26 cellular contexts compared by ENCODE assay signal in the genomic region with DNA sequence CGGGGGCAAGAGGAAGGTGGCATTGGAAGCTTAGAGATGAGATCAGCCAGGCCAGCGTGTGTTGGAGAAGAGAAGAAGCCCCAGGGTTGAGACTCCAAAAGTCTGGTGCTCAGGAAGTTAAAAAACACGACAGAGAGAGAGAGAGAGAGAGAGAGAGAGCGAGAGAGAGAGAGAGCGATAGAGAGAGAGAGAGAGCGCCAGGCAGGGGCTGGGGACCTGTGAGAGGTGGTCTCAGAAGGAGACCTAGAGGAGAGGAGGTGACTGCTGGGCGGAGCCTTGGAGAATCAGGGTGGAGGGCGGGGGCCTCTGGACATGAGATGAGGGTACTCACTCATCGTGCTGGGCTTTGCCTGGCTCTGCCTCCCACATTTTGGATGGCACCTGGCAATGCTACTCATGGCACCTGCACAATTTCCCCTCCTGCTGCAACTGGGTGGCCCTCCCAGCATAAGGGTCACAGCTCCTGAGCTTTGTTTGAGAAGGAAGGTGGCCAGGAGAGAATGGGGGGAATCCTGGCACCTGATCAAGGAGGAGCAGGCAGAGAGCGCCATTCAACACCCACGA. TPM values are rescaled to one million over a fixed set of nuclear protein-coding genes. Genes with fewer than 3 reads are reported as not detected.
A peak's percentile ranks its signal among the peaks of the same experiment; 100 is the strongest.
DNase-seq lines count a peak whose midpoint lies in the region; ATAC-seq and TF ChIP-seq lines count a peak whose summit lies in the region.
"Had no signal": no experiment of that assay in that cellular context is flagged by ENCODE, and none has a peak within 500 bp of the region (broad histone marks: within the 10 kb centered on the region; RNA-seq: fewer than 3 reads in every experiment).

No MANE protein-coding gene starts in this region.

- no peak for TF ChIP-seq CTCF in CD8-positive, alpha-beta T cell (IDR thresholded peaks at IDR 0.05)
- no peak for TF ChIP-seq CTCF in IMR-90 (conservative IDR thresholded peaks at IDR 0.05; ENCODE audit: low read depth, low read length)
- TF ChIP-seq CTCF in endodermal cell (conservative IDR thresholded peaks at IDR 0.05), result no peak

- H4K91ac ChIP-seq in IMR-90 (ENCODE audit: insufficient read depth, low read depth, low read length), result no peak overlapping the region

- no peak for TF ChIP-seq POLR2A in IMR-90 (IDR thresholded peaks at IDR 0.05; ENCODE audit: low read depth, low read length)

- peaks cover 2% of the 10 kb centered on the region for H3K4me1 Mint-ChIP-seq in CD8-positive, alpha-beta T cell (ENCODE audit: low read depth)
- H3K4me1 Mint-ChIP-seq in endodermal cell, result peaks cover 53% of the 10 kb centered on the region
- peaks cover 0 to 2% of the 10 kb centered on the region in 2 donors for H3K4me1 Mint-ChIP-seq in stimulated activated naive B cell treated with anti-CD40 and anti-IgM and Interleukin-4, amounts not matched to agents 10 μg/mL and 1 μg/mL and 100 μg/mL, for 72 hours
- H3K4me1 Mint-ChIP-seq: activated B cell treated with CpG ODN at 0.5 μM for 24 hours; activated CD4-positive, alpha-beta T cell treated with anti-CD3 and anti-CD28 coated beads, Interleukin-2, amount 10 ng/mL, durations not matched to agents 7 days and 5 days; activated naive CD8-positive, alpha-beta T cell treated with anti-CD3 and anti-CD28 coated beads, Interleukin-2, amount 10 ng/mL, durations not matched to agents 7 days and 5 days; B cell; T-cell had no signal

- H3K27me3 Mint-ChIP-seq in CD8-positive, alpha-beta T cell (ENCODE audit: low read depth), result peaks cover 2% of the 10 kb centered on the region
- H3K27me3 Mint-ChIP-seq in endodermal cell (ENCODE audit: insufficient read depth), result no peaks in the 10 kb centered on the region
- peaks cover 0 to 8% of the 10 kb centered on the region in 2 donors for H3K27me3 Mint-ChIP-seq in stimulated activated naive B cell treated with anti-CD40 and anti-IgM and Interleukin-4, amounts not matched to agents 10 μg/mL and 1 μg/mL and 100 μg/mL, for 72 hours
- H3K27me3 Mint-ChIP-seq: activated B cell treated with CpG ODN at 0.5 μM for 24 hours had no signal

- peak overlapping the region; percentile 61 for H2AK9ac ChIP-seq in IMR-90 (replicated peaks; ENCODE audit: low read depth, low read length, poor library complexity)

- H3K36me3 ChIP-seq in CD8-positive, alpha-beta T cell (ENCODE audit: insufficient read depth, low read length), result no peaks in the 10 kb centered on the region
- H3K36me3 ChIP-seq in IMR-90 (ENCODE audit: control insufficient read depth, insufficient read depth, low read length) (no peaks in the 10 kb centered on the region), endodermal cell (ENCODE audit: control insufficient read depth, insufficient read depth, low read length) (no peaks in the 10 kb centered on the region)
- H3K36me3 ChIP-seq: HAP-1, SJSA1, thoracic aorta had no signal

- H3K36me3 Mint-ChIP-seq in CD8-positive, alpha-beta T cell, result no peaks in the 10 kb centered on the region
- H3K36me3 Mint-ChIP-seq in endodermal cell (ENCODE audit: low read depth), result no peaks in the 10 kb centered on the region
- H3K36me3 Mint-ChIP-seq in stimulated activated naive B cell treated with anti-CD40 and anti-IgM and Interleukin-4, amounts not matched to agents 10 μg/mL and 1 μg/mL and 100 μg/mL, for 72 hours, result peaks cover 0 to 2% of the 10 kb centered on the region in 2 donors
- H3K36me3 Mint-ChIP-seq: activated naive CD8-positive, alpha-beta T cell treated with anti-CD3 and anti-CD28 coated beads, Interleukin-2, amount 10 ng/mL, durations not matched to agents 7 days and 5 days; naive thymus-derived CD8-positive, alpha-beta T cell; T-cell had no signal

- TF ChIP-seq RAD21 in IMR-90 (IDR thresholded peaks at IDR 0.05; ENCODE audit: low read length), result no peak

- H2BK15ac ChIP-seq in IMR-90 (ENCODE audit: low read depth, low read length), result no peak overlapping the region

- H3K9ac ChIP-seq in IMR-90 (ENCODE audit: low read depth, low read length) (no peak overlapping the region), endodermal cell (ENCODE audit: extremely low read depth, low read length, poor library complexity, severe bottlenecking) (no peak overlapping the region)

- CTCF ChIA-PET in CD8-positive, alpha-beta T cell (lab: Charles Lee), result no interaction called here
- CTCF ChIA-PET in IMR-90 (lab: Yijun Ruan, JAX), result interaction anchor here (0.6 kb wide), 2 partner anchors 604 to 1081 kb away, joined by 3 to 5 read pairs; no protein-coding TSS in a partner anchor

- no peaks in the 10 kb centered on the region for H3K4me1 ChIP-seq in CD8-positive, alpha-beta T cell (ENCODE audit: insufficient read depth, low read length)
- peaks cover 5% of the 10 kb centered on the region; the same call in 1 of the 2 replicates for H3K4me1 ChIP-seq in IMR-90 (ENCODE audit: control insufficient read depth, insufficient read depth, low read length)
- peaks cover 20% of the 10 kb centered on the region for H3K4me1 ChIP-seq in endodermal cell (ENCODE audit: control insufficient read depth, insufficient read depth, low read length)
- H3K4me1 ChIP-seq: HAP-1, SJSA1 had no signal

- H4K8ac ChIP-seq in IMR-90 (ENCODE audit: low read depth in 2 of 2, low read length in 2 of 2), result no peak overlapping the region

- no peak for ATAC-seq in CD8-positive, alpha-beta T cell
- ATAC-seq in IMR-90 (ENCODE audit: low read depth), result no peak
- ATAC-seq in sciatic nerve, result peak; percentile 25
- ATAC-seq in HG03571 (IDR thresholded peaks at IDR 0.05; ENCODE audit: unreplicated experiment), result no peak
- no peak for ATAC-seq in GM21737 (IDR thresholded peaks at IDR 0.05; ENCODE audit: unreplicated experiment)
- no peak for ATAC-seq in stimulated activated naive B cell treated with anti-CD40 and anti-IgM and Interleukin-4, amounts not matched to agents 10 μg/mL and 1 μg/mL and 100 μg/mL, for 72 hours (replicated peaks)
- ATAC-seq: effector memory CD8-positive, alpha-beta T cell; naive thymus-derived CD8-positive, alpha-beta T cell; stimulated activated naive CD8-positive, alpha-beta T cell treated with anti-CD3 and anti-CD28 coated beads, Interleukin-15, Interleukin-2, amounts not matched to agents 100 U/mL and 50 U/mL, for 24 hours; T-cell had no signal

- H3K9me3 ChIP-seq in CD8-positive, alpha-beta T cell (ENCODE audit: low read length), result no peaks in the 10 kb centered on the region
- H3K9me3 ChIP-seq in IMR-90 (ENCODE audit: control insufficient read depth, insufficient read depth, low read length) (no peaks in the 10 kb centered on the region), endodermal cell (ENCODE audit: control insufficient read depth, low read length) (no peaks in the 10 kb centered on the region)
- H3K9me3 ChIP-seq: HAP-1, SJSA1, thoracic aorta had no signal

- H3K18ac ChIP-seq in IMR-90 (ENCODE audit: low read depth, low read length), result no peak overlapping the region

- H3K14ac ChIP-seq in IMR-90 (replicated peaks; ENCODE audit: low read depth, low read length), result no peak overlapping the region

- H3K27ac Mint-ChIP-seq in CD8-positive, alpha-beta T cell, result peak overlapping the region; percentile 45
- peak overlapping the region; percentile 43 for H3K27ac Mint-ChIP-seq in endodermal cell
- H3K27ac Mint-ChIP-seq in stimulated activated naive B cell treated with anti-CD40 and anti-IgM and Interleukin-4, amounts not matched to agents 10 μg/mL and 1 μg/mL and 100 μg/mL, for 72 hours, result no peak overlapping the region
- H3K27ac Mint-ChIP-seq: activated B cell treated with CpG ODN at 0.5 μM for 24 hours; activated CD4-positive, alpha-beta T cell treated with anti-CD3 and anti-CD28 coated beads, Interleukin-2, amount 10 ng/mL, durations not matched to agents 7 days and 5 days; B cell; effector memory CD8-positive, alpha-beta T cell; T-cell had no signal

- no peak overlapping the region for H3K56ac ChIP-seq in IMR-90 (ENCODE audit: extremely low read depth, insufficient read depth, low read length)

- WGBS in IMR-90 (ENCODE audit: extremely low coverage in 2 of 2, insufficient read length in 1 of 2), 2 experiments, result 52% methylated on average over 4 of the region's 11 CpGs; no CpG with 5 or more reads in 1 of the 2 experiments
- 85 to 88% methylated on average over 9 to 11 of the region's 11 CpGs for WGBS in endodermal cell (ENCODE audit: insufficient coverage in 1 of 2, insufficient read length in 1 of 2), 2 experiments

- dilution Hi-C loops in IMR-90 (cut with HindIII; ENCODE audit: low sequenced_read_pairs, unreplicated experiment), result no loop called here

- no peak overlapping the region for H3K4me2 ChIP-seq in IMR-90 (ENCODE audit: low read depth, low read length)

- 0 out of 2 replicates have a peak, but pooled peaks cover 7% of the 10 kb centered on the region for H3K9me1 ChIP-seq in IMR-90 (ENCODE audit: insufficient read depth, low read length)

- H3K4me3 ChIP-seq in CD8-positive, alpha-beta T cell (ENCODE audit: low read depth, low read length), result no peak overlapping the region
- no peak overlapping the region for H3K4me3 ChIP-seq in IMR-90 (ENCODE audit: insufficient read depth, low read depth, low read length)
- no peak overlapping the region for H3K4me3 ChIP-seq in endodermal cell (ENCODE audit: low read length)
- H3K4me3 ChIP-seq: coronary artery, HAP-1, SJSA1, thoracic aorta had no signal

- H3K79me1 ChIP-seq in IMR-90 (ENCODE audit: low read depth in 1 of 2, low read length in 2 of 2), result no peaks in the 10 kb centered on the region; a peak in 1 of 4 replicates

- H2BK5ac ChIP-seq in IMR-90 (ENCODE audit: low read depth, low read length, poor library complexity, severe bottlenecking), result no peak overlapping the region

- no TSS peak for BruUV-seq in IMR-90 (replicated peaks; lab: Mats Ljungman, UMichigan)

- H2BK120ac ChIP-seq in IMR-90 (ENCODE audit: low read depth, low read length), result no peak overlapping the region

- H3K4ac ChIP-seq in IMR-90 (ENCODE audit: low read depth, low read length), result no peak overlapping the region

- no peaks in the 10 kb centered on the region for H4K20me1 ChIP-seq in IMR-90 (ENCODE audit: insufficient read depth, low read length)

- no peak overlapping the region for H3K4me3 Mint-ChIP-seq in CD8-positive, alpha-beta T cell
- H3K4me3 Mint-ChIP-seq in endodermal cell, result no peak overlapping the region
- no peak overlapping the region for H3K4me3 Mint-ChIP-seq in stimulated activated naive B cell treated with anti-CD40 and anti-IgM and Interleukin-4, amounts not matched to agents 10 μg/mL and 1 μg/mL and 100 μg/mL, for 72 hours
- H3K4me3 Mint-ChIP-seq: activated B cell treated with CpG ODN at 0.5 μM for 24 hours; activated CD4-positive, alpha-beta T cell treated with anti-CD3 and anti-CD28 coated beads, Interleukin-2, amount 10 ng/mL, durations not matched to agents 7 days and 5 days; activated naive CD8-positive, alpha-beta T cell treated with anti-CD3 and anti-CD28 coated beads, Interleukin-2, amount 10 ng/mL, durations not matched to agents 7 days and 5 days; B cell; effector memory CD8-positive, alpha-beta T cell; naive thymus-derived CD8-positive, alpha-beta T cell; T-cell had no signal

- POLR2A ChIA-PET in CD8-positive, alpha-beta T cell (lab: Charles Lee), result no interaction called here
- POLR2A ChIA-PET in IMR-90 (lab: Charles Lee; ENCODE audit: unreplicated experiment), result no interaction called here

- no peak overlapping the region; the same call in 1 of the 2 replicates for H4K5ac ChIP-seq in IMR-90 (ENCODE audit: low read depth, low read length)

- H3K23ac ChIP-seq in IMR-90 (ENCODE audit: low read depth, low read length), result no peak overlapping the region

- H3K27me3 ChIP-seq in CD8-positive, alpha-beta T cell (ENCODE audit: insufficient read depth, low read length), result no peaks in the 10 kb centered on the region
- peaks cover 4% of the 10 kb centered on the region; the same call in 1 of the 2 replicates for H3K27me3 ChIP-seq in IMR-90 (ENCODE audit: control insufficient read depth, insufficient read depth, low read length)
- H3K27me3 ChIP-seq in endodermal cell (ENCODE audit: control insufficient read depth, insufficient read depth, low read length, poor library complexity, severe bottlenecking), result no peaks in the 10 kb centered on the region
- H3K27me3 ChIP-seq: SJSA1 had no signal

- no peak overlapping the region for H2AFZ ChIP-seq in IMR-90 (replicated peaks; ENCODE audit: low read length, poor library complexity)

- H3K27ac ChIP-seq in CD8-positive, alpha-beta T cell (ENCODE audit: low read depth, low read length), result no peak overlapping the region
- H3K27ac ChIP-seq in IMR-90 (ENCODE audit: insufficient read depth, low read length), result no peak overlapping the region
- no peak overlapping the region for H3K27ac ChIP-seq in endodermal cell (ENCODE audit: low read depth, low read length)
- H3K27ac ChIP-seq: coronary artery, SJSA1, thoracic aorta had no signal

- DNase-seq in CD8-positive, alpha-beta T cell, result no peak
- DNase-seq in IMR-90 (no peak), endodermal cell (peak; percentile 44), sciatic nerve (ENCODE audit: low spot score) (no peak), COR-L47 (lab: John Stamatoyannopoulos, UW) (no peak)
- no peak for DNase-seq in stimulated activated naive B cell treated with anti-CD40 and anti-IgM and Interleukin-4, amounts not matched to agents 10 μg/mL and 1 μg/mL and 100 μg/mL, for 72 hours
- DNase-seq: activated B cell treated with CpG ODN at 0.5 μM for 24 hours; activated CD4-positive, alpha-beta T cell treated with anti-CD3 and anti-CD28 coated beads, Interleukin-2, amount 10 ng/mL, durations not matched to agents 7 days and 5 days; activated effector memory CD4-positive, alpha-beta T cell treated with anti-CD3 and anti-CD28 coated beads, Interleukin-2, amount 50 U/mL, for 16 hours; activated naive CD8-positive, alpha-beta T cell treated with anti-CD3 and anti-CD28 coated beads, Interleukin-2, amount 10 ng/mL, durations not matched to agents 7 days and 5 days; effector memory CD8-positive, alpha-beta T cell; kidney; naive thymus-derived CD8-positive, alpha-beta T cell; NCI-H1417; NCI-H2081; small intestine; stimulated activated CD4-positive, alpha-beta T cell treated with anti-CD3 and anti-CD28 coated beads, Interleukin-1b, Interleukin-23, amount 100 ng/mL, for 48 hours; stimulated activated naive CD8-positive, alpha-beta T cell treated with anti-CD3 and anti-CD28 coated beads, Interleukin-15, Interleukin-2, amounts not matched to agents 100 U/mL and 50 U/mL, for 24 hours; T-cell had no signal

- no peak overlapping the region for H2AK5ac ChIP-seq in IMR-90 (ENCODE audit: low read depth, low read length)

- H3K9me3 Mint-ChIP-seq in CD8-positive, alpha-beta T cell, result no peaks in the 10 kb centered on the region
- H3K9me3 Mint-ChIP-seq in endodermal cell, result no peaks in the 10 kb centered on the region
- no peaks in the 10 kb centered on the region for H3K9me3 Mint-ChIP-seq in stimulated activated naive B cell treated with anti-CD40 and anti-IgM and Interleukin-4, amounts not matched to agents 10 μg/mL and 1 μg/mL and 100 μg/mL, for 72 hours
- H3K9me3 Mint-ChIP-seq: activated B cell treated with CpG ODN at 0.5 μM for 24 hours; activated CD4-positive, alpha-beta T cell treated with anti-CD3 and anti-CD28 coated beads, Interleukin-2, amount 10 ng/mL, durations not matched to agents 7 days and 5 days; activated naive CD8-positive, alpha-beta T cell treated with anti-CD3 and anti-CD28 coated beads, Interleukin-2, amount 10 ng/mL, durations not matched to agents 7 days and 5 days; effector memory CD8-positive, alpha-beta T cell; naive thymus-derived CD8-positive, alpha-beta T cell; T-cell had no signal

- no peak overlapping the region for H2BK20ac ChIP-seq in IMR-90 (ENCODE audit: low read depth, low read length)

- in situ Hi-C loops in IMR-90 (cut with MboI; ENCODE audit: low sequenced_read_pairs), result no loop called here

- intact Hi-C loops in CD8-positive, alpha-beta T cell (cut with DNase I, micrococcal nuclease), result no loop called here
- intact Hi-C loops in IMR-90 (cut with micrococcal nuclease) (loop anchor here (1.0 kb wide), 1 partner anchor 22 kb away; no protein-coding TSS in a partner anchor), sciatic nerve (cut with DNase I) (no loop called here)

RNA-seq across cellular contexts. Expression of a gene that starts 51.0 kb away (rescaled TPM):
- 10 to 100 TPM; 11.6 to 13.7 TPM for total RNA-seq in CD8-positive, alpha-beta T cell
- total RNA-seq in IMR-90 (2012; rRNA removed), result 10.8 and 11.8 TPM in 2 replicates
- 60.8 and 66.9 TPM in 2 replicates for polyA plus RNA-seq in IMR-90 (2012; rRNA removed)
- 38.9 and 94.5 TPM in 2 replicates for polyA plus RNA-seq in IMR-90 (2012; cell fraction: cytosol; rRNA removed)
- 27.1 and 60.4 TPM in 2 replicates for polyA plus RNA-seq in IMR-90 (2012; cell fraction: nucleus; rRNA removed; ENCODE audit: low replicate concordance)
- 100 to 1,000 TPM in 1 of 2 donors, 10 to 100 TPM in 1; 86.1 to 136 TPM for total RNA-seq in endodermal cell
- 68.2 TPM for polyA plus RNA-seq in endodermal cell (2013, experiment 1 of 2)
- polyA plus RNA-seq in endodermal cell (2013, experiment 2 of 2), result 78.4 TPM
- 236 TPM for total RNA-seq in sciatic nerve
- total RNA-seq: activated CD4-positive, alpha-beta T cell treated with anti-CD3 and anti-CD28 coated beads, Interleukin-2, amount 10 ng/mL, durations not matched to agents 7 days and 5 days had no signal
